33 cellular contexts compared by ENCODE assay signal in the genomic region with DNA sequence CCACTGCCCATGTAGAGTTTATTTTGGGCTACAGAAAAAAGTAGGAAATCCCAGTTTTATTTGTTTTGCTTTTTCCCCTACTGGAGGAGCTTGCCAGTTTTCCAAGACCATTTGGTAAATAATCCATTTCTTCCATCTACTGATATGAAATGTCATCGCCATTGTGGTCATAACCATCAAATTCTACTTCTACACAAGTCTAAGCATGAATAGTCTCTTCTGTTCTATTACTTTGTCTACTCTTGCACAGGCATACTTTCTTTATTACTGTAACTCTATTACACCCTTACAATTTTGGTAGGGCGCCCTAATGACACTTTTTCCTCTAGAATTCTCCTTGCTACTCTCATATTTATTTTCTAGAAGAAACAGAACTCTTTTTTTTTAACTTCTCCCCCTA.
"Had no signal": no experiment of that assay in that cellular context is flagged by ENCODE, and none has a peak within 500 bp of the region (broad histone marks: within the 10 kb centered on the region; RNA-seq: fewer than 3 reads in every experiment).

No MANE protein-coding gene starts in this region.

- H3K27me3 Mint-ChIP-seq: activated B cell treated with CpG ODN at 0.5 μM for 24 hours; activated CD4-positive, alpha-beta memory T cell treated with anti-CD3 and anti-CD28 coated beads for 36 hours; activated T-helper 17 cell treated with anti-CD3 and anti-CD28 coated beads, Interleukin-2, amount 50 U/mL, for 72 hours had no signal

- H3K4me1 Mint-ChIP-seq: activated B cell treated with CpG ODN at 0.5 μM for 24 hours; activated T-helper 17 cell treated with anti-CD3 and anti-CD28 coated beads, Interleukin-2, amount 50 U/mL, for 72 hours had no signal

- ATAC-seq: activated naive CD4-positive, alpha-beta T cell treated with anti-CD3 and anti-CD28 coated beads, Interleukin-2, amount 50 U/mL, for 72 hours; activated T-cell treated with anti-CD3 and anti-CD28 coated beads, Interleukin-2, amount 50 U/mL, for 72 hours; activated T-helper 17 cell treated with anti-CD3 and anti-CD28 coated beads, Interleukin-2, amount 50 U/mL, for 72 hours; body of pancreas; PC-3; Right ventricle myocardium inferior had no signal

- H3K9me3 Mint-ChIP-seq: activated B cell treated with CpG ODN at 0.5 μM for 24 hours; activated CD4-positive, alpha-beta memory T cell treated with anti-CD3 and anti-CD28 coated beads for 36 hours; activated naive CD4-positive, alpha-beta T cell treated with anti-CD3 and anti-CD28 coated beads, Interleukin-2, amount 50 U/mL, for 72 hours; activated T-cell treated with anti-CD3 and anti-CD28 coated beads, Interleukin-2, amount 50 U/mL, for 72 hours; activated T-helper 17 cell treated with anti-CD3 and anti-CD28 coated beads, Interleukin-2, amount 50 U/mL, for 72 hours had no signal

- DNase-seq: activated B cell treated with CpG ODN at 0.5 μM for 24 hours; activated CD4-positive, alpha-beta memory T cell treated with anti-CD3 and anti-CD28 coated beads for 36 hours; activated CD4-positive, alpha-beta T cell treated with anti-CD3 and anti-CD28 coated beads for 4 hours; activated CD4-positive, alpha-beta T cell treated with anti-CD3 and anti-CD28 coated beads, Interleukin-2, amount 50 U/mL, for 1 hour; activated CD4-positive, CD25-positive, alpha-beta regulatory T cell treated with anti-CD3 and anti-CD28 coated beads, Interleukin-2, amount 50 U/mL, for 72 hours; activated effector memory CD4-positive, alpha-beta T cell treated with anti-CD3 and anti-CD28 coated beads, Interleukin-2, amount 50 U/mL, for 16 hours; activated naive CD4-positive, alpha-beta T cell; activated T-cell treated with anti-CD3 and anti-CD28 coated beads, Interleukin-2, amount 50 U/mL, for 1 hour; activated T-cell treated with anti-CD3 and anti-CD28 coated beads, Interleukin-2, amount 50 U/mL, for 72 hours; adrenal gland; body of pancreas; caudate nucleus; cerebellar nuclear complex; NCI-H1105; NCI-H1436; NCI-H1694; NCI-H1930; NCI-H2081 treated with DMSO at 0.1 percent for 48 hours; NCI-H226; NCI-H446 treated with DMSO at 0.1 percent for 48 hours; NCI-H524 treated with DMSO at 0.1 percent for 48 hours; PC-3; Peyer's patch; SIG-M5; SW 1271; T-helper 1 cell; T-helper 9 cell had no signal

- H3K27ac Mint-ChIP-seq: activated B cell treated with CpG ODN at 0.5 μM for 24 hours; activated CD4-positive, alpha-beta memory T cell treated with anti-CD3 and anti-CD28 coated beads for 36 hours; activated naive CD4-positive, alpha-beta T cell treated with anti-CD3 and anti-CD28 coated beads, Interleukin-2, amount 50 U/mL, for 72 hours; activated T-cell treated with anti-CD3 and anti-CD28 coated beads, Interleukin-2, amount 50 U/mL, for 72 hours; activated T-helper 17 cell treated with anti-CD3 and anti-CD28 coated beads, Interleukin-2, amount 50 U/mL, for 72 hours had no signal

- H3K4me3 Mint-ChIP-seq: activated B cell treated with CpG ODN at 0.5 μM for 24 hours; activated CD4-positive, alpha-beta memory T cell treated with anti-CD3 and anti-CD28 coated beads for 36 hours; activated T-cell treated with anti-CD3 and anti-CD28 coated beads, Interleukin-2, amount 50 U/mL, for 72 hours; activated T-helper 17 cell treated with anti-CD3 and anti-CD28 coated beads, Interleukin-2, amount 50 U/mL, for 72 hours had no signal

- H3K36me3 Mint-ChIP-seq: activated naive CD4-positive, alpha-beta T cell treated with anti-CD3 and anti-CD28 coated beads, Interleukin-2, amount 50 U/mL, for 72 hours had no signal

- H3K27ac ChIP-seq: adrenal gland, body of pancreas, breast epithelium, Peyer's patch, RWPE1, VCaP had no signal
